Comparison of ENCODE assay signal across 19 cellular contexts in the genomic region with DNA sequence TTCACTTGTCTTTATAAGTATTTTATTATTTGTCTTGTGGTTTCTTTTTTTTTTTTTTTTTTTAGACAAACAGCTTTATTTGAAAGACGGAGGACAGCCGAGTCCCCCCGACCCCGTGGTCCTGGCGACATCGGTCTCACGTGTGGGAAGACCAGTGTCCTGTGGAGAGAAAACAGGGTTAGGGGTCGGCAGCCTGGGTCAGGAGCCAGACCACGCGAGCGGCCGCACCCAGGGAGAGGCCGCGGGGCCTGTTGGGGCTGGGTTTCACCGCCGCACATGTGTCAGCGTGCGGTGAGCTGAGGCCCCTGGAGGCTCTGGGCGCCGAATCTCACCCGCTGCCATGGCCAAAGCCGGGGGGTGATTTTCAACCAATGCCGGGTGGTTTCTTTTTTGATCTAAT. TPM values are rescaled to one million over a fixed set of nuclear protein-coding genes. Genes with fewer than 3 reads are reported as not detected.
DNase-seq lines count a peak whose midpoint lies in the region; ATAC-seq, FAIRE-seq and TF ChIP-seq lines count a peak whose summit lies in the region.
"Had no signal": no experiment of that assay in that cellular context is flagged by ENCODE, and none has a peak within 500 bp of the region (broad histone marks: within the 10 kb centered on the region; RNA-seq: fewer than 3 reads in every experiment).

No MANE protein-coding gene starts in this region.

- FAIRE-seq in endometrium (lab: Jason Lieb, UNC) = peak; percentile 91
- FAIRE-seq: D721Med, G401.6, GM12891 had no signal

- no peak for DNase-seq in activated T-cell treated with anti-CD3 and anti-CD28 coated beads, Interleukin-2, amount 50 U/mL, for 24 hours
- no peak for DNase-seq in activated T-cell treated with anti-CD3 and anti-CD28 coated beads, Interleukin-2, amount 50 U/mL, for 1 hour
- DNase-seq in MM.1S = no peak
- DNase-seq in stimulated activated effector memory CD8-positive, alpha-beta T cell treated with anti-CD3 and anti-CD28 coated beads, Interleukin-12 subunit alpha, Interleukin-12 subunit beta, amount 100 ng/mL, for 72 hours (ENCODE audit: low spot score in 2 of 2) = no peak
- DNase-seq in NCI-H1105 treated with DMSO at 0.1 percent for 48 hours (lab: John Stamatoyannopoulos, UW) = no peak
- no peak for DNase-seq in immature natural killer cell
- no peak for DNase-seq in Caco-2
- DNase-seq: ACHN; C1 segment of cervical spinal cord; CD4-positive, alpha-beta memory T cell; DMS153; DMS79 treated with DMSO at 0.1 percent for 48 hours; EL; H9 had no signal

- no TSS peak for BruUV-seq in Caco-2 (replicated peaks; lab: Mats Ljungman, UMichigan)

- ATAC-seq in stimulated activated effector memory CD8-positive, alpha-beta T cell treated with anti-CD3 and anti-CD28 coated beads, Interleukin-12 subunit alpha, Interleukin-12 subunit beta, amount 100 ng/mL, for 72 hours = no peak
- ATAC-seq: GM23338 had no signal

- POLR2A ChIA-PET in Caco-2 (lab: Charles Lee) = no interaction called here

- peaks cover 37% of the 10 kb centered on the region for H3K9me3 Mint-ChIP-seq in activated T-cell treated with anti-CD3 and anti-CD28 coated beads, Interleukin-2, amount 50 U/mL, for 24 hours
- peaks cover 15% of the 10 kb centered on the region for H3K9me3 Mint-ChIP-seq in stimulated activated effector memory CD8-positive, alpha-beta T cell treated with anti-CD3 and anti-CD28 coated beads, Interleukin-12 subunit alpha, Interleukin-12 subunit beta, amount 100 ng/mL, for 72 hours
- H3K9me3 Mint-ChIP-seq in immature natural killer cell = peaks cover 13 to 35% (median 25%) of the 10 kb centered on the region in 6 donors
- H3K9me3 Mint-ChIP-seq in Caco-2 (ENCODE audit: unreplicated experiment) = peaks cover 31% of the 10 kb centered on the region

- no peak overlapping the region for H3K4me3 Mint-ChIP-seq in activated T-cell treated with anti-CD3 and anti-CD28 coated beads, Interleukin-2, amount 50 U/mL, for 24 hours
- peak overlapping the region; percentile 19 for H3K4me3 Mint-ChIP-seq in stimulated activated effector memory CD8-positive, alpha-beta T cell treated with anti-CD3 and anti-CD28 coated beads, Interleukin-12 subunit alpha, Interleukin-12 subunit beta, amount 100 ng/mL, for 72 hours
- no peak overlapping the region for H3K4me3 Mint-ChIP-seq in immature natural killer cell
- no peak overlapping the region for H3K4me3 Mint-ChIP-seq in Caco-2 (ENCODE audit: unreplicated experiment)
- H3K4me3 Mint-ChIP-seq: CD4-positive, alpha-beta memory T cell; GM23338; H9 had no signal

- H3K27ac ChIP-seq in MM.1S (ENCODE audit: low read length) = no peak overlapping the region; the same call in 1 of the 2 replicates

- no peaks in the 10 kb centered on the region for H3K79me2 ChIP-seq in MM.1S (ENCODE audit: low read length)

- no peak for TF ChIP-seq CTCF in MM.1S (IDR thresholded peaks at IDR 0.05; ENCODE audit: low read length)
- no peak for TF ChIP-seq CTCF in Caco-2 (IDR thresholded peaks at IDR 0.05; ENCODE audit: insufficient read depth in 1 of 2, low read depth in 1 of 2, low read length in 1 of 2, severe bottlenecking in 1 of 2, unreplicated experiment in 1 of 2)

- H3K4me1 Mint-ChIP-seq in activated T-cell treated with anti-CD3 and anti-CD28 coated beads, Interleukin-2, amount 50 U/mL, for 24 hours (ENCODE audit: low read depth) = peaks cover 8% of the 10 kb centered on the region
- no peaks in the 10 kb centered on the region for H3K4me1 Mint-ChIP-seq in stimulated activated effector memory CD8-positive, alpha-beta T cell treated with anti-CD3 and anti-CD28 coated beads, Interleukin-12 subunit alpha, Interleukin-12 subunit beta, amount 100 ng/mL, for 72 hours
- H3K4me1 Mint-ChIP-seq in immature natural killer cell (no peaks in the 10 kb centered on the region), Caco-2 (ENCODE audit: low read depth, unreplicated experiment) (no peaks in the 10 kb centered on the region)
- H3K4me1 Mint-ChIP-seq: GM23338 had no signal

- H3K4me3 ChIP-seq in MM.1S (ENCODE audit: low read length) (no peak overlapping the region), Caco-2 (ENCODE audit: low read depth, low read length) (no peak overlapping the region)
- H3K4me3 ChIP-seq: GM23338 had no signal

- H2AFZ ChIP-seq in MM.1S (ENCODE audit: low read length) = no peak overlapping the region
- H2AFZ ChIP-seq: GM23338 had no signal

- peaks cover 19% of the 10 kb centered on the region for H3K4me1 ChIP-seq in MM.1S (ENCODE audit: low read length)
- no peaks in the 10 kb centered on the region for H3K4me1 ChIP-seq in Caco-2

- intact Hi-C loops in Caco-2 (cut with micrococcal nuclease; ENCODE audit: unreplicated experiment) = no loop called here

- H3K27me3 Mint-ChIP-seq in activated T-cell treated with anti-CD3 and anti-CD28 coated beads, Interleukin-2, amount 50 U/mL, for 24 hours = no peaks in the 10 kb centered on the region
- peaks cover 0 to 4% (median 3%) of the 10 kb centered on the region in 3 donors for H3K27me3 Mint-ChIP-seq in immature natural killer cell (ENCODE audit: low read depth in 3 of 3)
- H3K27me3 Mint-ChIP-seq in Caco-2 (ENCODE audit: insufficient read depth, unreplicated experiment) = no peaks in the 10 kb centered on the region
- H3K27me3 Mint-ChIP-seq: CD4-positive, alpha-beta memory T cell had no signal

- H3K9me3 ChIP-seq in MM.1S (replicated peaks; ENCODE audit: insufficient read depth, low read length) (no peaks in the 10 kb centered on the region), Caco-2 (peaks cover 5% of the 10 kb centered on the region)

- peaks cover 6% of the 10 kb centered on the region; the same call in 1 of the 2 replicates for H3F3A ChIP-seq in MM.1S (ENCODE audit: insufficient read depth, low read length)

- H3K36me3 Mint-ChIP-seq in activated T-cell treated with anti-CD3 and anti-CD28 coated beads, Interleukin-2, amount 50 U/mL, for 24 hours (ENCODE audit: low read depth) = peaks cover 67% of the 10 kb centered on the region
- no peaks in the 10 kb centered on the region for H3K36me3 Mint-ChIP-seq in stimulated activated effector memory CD8-positive, alpha-beta T cell treated with anti-CD3 and anti-CD28 coated beads, Interleukin-12 subunit alpha, Interleukin-12 subunit beta, amount 100 ng/mL, for 72 hours
- peaks cover 28 to 64% (median 43%) of the 10 kb centered on the region in 3 donors for H3K36me3 Mint-ChIP-seq in immature natural killer cell
- peaks cover 41% of the 10 kb centered on the region for H3K36me3 Mint-ChIP-seq in Caco-2 (ENCODE audit: insufficient read depth, unreplicated experiment)

- H3K4me2 ChIP-seq in MM.1S (ENCODE audit: low read depth, low read length) = peak overlapping the region; percentile 28; the same call in 1 of the 2 replicates
- H3K4me2 ChIP-seq: GM23338 had no signal

- no peaks in the 10 kb centered on the region for H3K27me3 ChIP-seq in MM.1S (replicated peaks; ENCODE audit: insufficient read depth, low read length)
- no peaks in the 10 kb centered on the region for H3K27me3 ChIP-seq in Caco-2 (replicated peaks; ENCODE audit: control insufficient read depth, insufficient read depth, low read length)

- CTCF ChIA-PET in Caco-2 (lab: Charles Lee) = no interaction called here

- peak overlapping the region; percentile 3 for H3K27ac Mint-ChIP-seq in activated T-cell treated with anti-CD3 and anti-CD28 coated beads, Interleukin-2, amount 50 U/mL, for 24 hours
- H3K27ac Mint-ChIP-seq in stimulated activated effector memory CD8-positive, alpha-beta T cell treated with anti-CD3 and anti-CD28 coated beads, Interleukin-12 subunit alpha, Interleukin-12 subunit beta, amount 100 ng/mL, for 72 hours = peak overlapping the region; percentile 24
- H3K27ac Mint-ChIP-seq in immature natural killer cell (no peak overlapping the region), Caco-2 (ENCODE audit: unreplicated experiment) (no peak overlapping the region)
- H3K27ac Mint-ChIP-seq: CD4-positive, alpha-beta memory T cell; GM23338; H9 had no signal

- H3K9me2 ChIP-seq in MM.1S (replicated peaks; ENCODE audit: insufficient read depth, low read length) = no peaks in the 10 kb centered on the region

- H3K36me3 ChIP-seq in MM.1S (replicated peaks; ENCODE audit: insufficient read depth, low read length) = no peaks in the 10 kb centered on the region; the same call in 1 of the 2 replicates
- no peaks in the 10 kb centered on the region for H3K36me3 ChIP-seq in Caco-2 (ENCODE audit: control insufficient read depth, insufficient read depth, low read length)

- no peak overlapping the region for H3K9ac ChIP-seq in MM.1S (ENCODE audit: low read length)

- no peaks in the 10 kb centered on the region for H4K20me1 ChIP-seq in MM.1S (ENCODE audit: insufficient read depth, low read length)

RNA-seq across cellular contexts. Expression of a gene that starts 17.8 kb away (rescaled TPM):
- 1 to 10 TPM; 2.8 to 6.8 (median 3.8) TPM for polyA plus RNA-seq in immature natural killer cell
- total RNA-seq in Caco-2 (2022) = 8.8 and 10.1 TPM in 2 replicates

Comparison
In these comparisons a context has a peak if more than half of its experiments do, and no peak if none do; other contexts are left out.
1. H3K27ac Mint-ChIP-seq: peak in activated T-cell treated with anti-CD3 and anti-CD28 coated beads, Interleukin-2, amount 50 U/mL, for 24 hours (single experiment) and stimulated activated effector memory CD8-positive, alpha-beta T cell treated with anti-CD3 and anti-CD28 coated beads, Interleukin-12 subunit alpha, Interleukin-12 subunit beta, amount 100 ng/mL, for 72 hours (single experiment); none in immature natural killer cell (0 of 6) and Caco-2 (single experiment).